ENCODE assay signal across 29 cellular contexts in the genomic region with DNA sequence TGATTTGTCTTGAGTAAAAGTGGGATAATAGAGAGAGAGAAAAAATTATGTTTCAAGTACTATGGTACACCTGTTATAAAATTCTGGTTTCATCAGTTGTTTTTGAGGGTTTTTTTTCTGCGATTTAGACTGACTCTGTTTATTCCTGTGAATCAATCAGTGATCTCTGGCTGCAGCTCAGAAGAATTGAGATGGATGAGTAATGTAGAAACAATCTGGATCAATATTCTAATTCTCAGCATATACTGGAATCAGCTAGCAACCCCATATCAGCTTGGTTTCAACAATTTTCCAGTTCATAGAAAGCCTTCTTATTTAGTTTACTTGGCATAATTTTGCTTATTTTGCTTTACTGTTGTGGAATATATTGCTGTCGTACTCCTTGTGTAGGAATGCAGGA. TPM values are rescaled to one million over a fixed set of nuclear protein-coding genes. Genes with fewer than 3 reads are reported as not detected.
"Had no signal": no experiment of that assay in that cellular context is flagged by ENCODE, and none has a peak within 500 bp of the region (broad histone marks: within the 10 kb centered on the region; RNA-seq: fewer than 3 reads in every experiment).

No MANE protein-coding gene starts in this region.

- H3K27ac Mint-ChIP-seq: effector memory CD8-positive, alpha-beta T cell; endodermal cell; immature natural killer cell; mesothelial cell of epicardium; naive B cell had no signal

- H3K36me3 ChIP-seq: esophagus squamous epithelium, gastroesophageal sphincter, heart left ventricle, left lung, lower lobe of right lung had no signal

- DNase-seq: dermis blood vessel endothelial cell; dorsolateral prefrontal cortex; effector CD4-positive, alpha-beta T cell; effector memory CD8-positive, alpha-beta T cell; endodermal cell; erythroblast; esophagus squamous epithelium; foreskin keratinocyte; heart left ventricle; hypothalamus; immature natural killer cell; left cardiac atrium; left lung; left ventricle myocardium superior; lower lobe of right lung; mesenchymal stem cell; mucosa of descending colon; naive B cell had no signal

- ATAC-seq: effector memory CD8-positive, alpha-beta T cell; esophagus mucosa; foreskin keratinocyte; gastroesophageal sphincter; heart left ventricle; left cardiac atrium; left lung; left ventricle myocardium superior; lower lobe of right lung; mucosa of descending colon had no signal

- FAIRE-seq: colon, endometrium, frontal cortex, islet of Langerhans, keratinocyte had no signal

- H3K4me1 Mint-ChIP-seq: endodermal cell, immature natural killer cell, naive B cell had no signal

- H3K27ac ChIP-seq: coronary artery, epithelial cell of prostate, esophagus squamous epithelium, foreskin keratinocyte, gastroesophageal sphincter, heart left ventricle, hepatocyte, left lung, lower lobe of right lung had no signal

- H3K4me2 ChIP-seq: hepatocyte had no signal

- H3K4me1 ChIP-seq: heart left ventricle had no signal

- H2AFZ ChIP-seq: hepatocyte had no signal

- H3K4me3 ChIP-seq: coronary artery, dorsolateral prefrontal cortex, esophagus squamous epithelium, gastroesophageal sphincter, heart left ventricle, hepatocyte, left lung, lower lobe of right lung, mucosa of descending colon had no signal

- H3K27me3 ChIP-seq: dorsolateral prefrontal cortex, esophagus squamous epithelium, foreskin keratinocyte, gastroesophageal sphincter, heart left ventricle, hepatocyte, left lung had no signal

- H3K4me3 Mint-ChIP-seq: effector memory CD8-positive, alpha-beta T cell; endodermal cell; immature natural killer cell; mesothelial cell of epicardium; naive B cell had no signal

- H3K9me3 ChIP-seq: esophagus squamous epithelium, gastroesophageal sphincter, lower lobe of right lung, mucosa of descending colon had no signal

- H3K36me3 Mint-ChIP-seq: immature natural killer cell, mesothelial cell of epicardium, naive B cell had no signal

- H3K79me2 ChIP-seq: hepatocyte had no signal

RNA-seq across cellular contexts. Expression of a gene that starts 43.0 kb away (rescaled TPM):
- polyA plus RNA-seq: immature natural killer cell had no signal
